ENCODE assay signal across 1 cellular context in genomic region chr7:107999814-108000560, GRCh38.
TF ChIP-seq lines count a peak whose summit lies in the region.

No MANE protein-coding gene starts in this region.

TF ChIP-seq in endothelial cell of umbilical vein, 7 proteins besides CTCF, POLR2A, EP300 and RAD21 (continued from another document):
- no peak for TF ChIP-seq GATA2 (IDR thresholded peaks at IDR 0.05; ENCODE audit: insufficient read depth, insufficient read length, low read depth, low read length)
